20 cellular contexts compared by ENCODE assay signal in the genomic region with DNA sequence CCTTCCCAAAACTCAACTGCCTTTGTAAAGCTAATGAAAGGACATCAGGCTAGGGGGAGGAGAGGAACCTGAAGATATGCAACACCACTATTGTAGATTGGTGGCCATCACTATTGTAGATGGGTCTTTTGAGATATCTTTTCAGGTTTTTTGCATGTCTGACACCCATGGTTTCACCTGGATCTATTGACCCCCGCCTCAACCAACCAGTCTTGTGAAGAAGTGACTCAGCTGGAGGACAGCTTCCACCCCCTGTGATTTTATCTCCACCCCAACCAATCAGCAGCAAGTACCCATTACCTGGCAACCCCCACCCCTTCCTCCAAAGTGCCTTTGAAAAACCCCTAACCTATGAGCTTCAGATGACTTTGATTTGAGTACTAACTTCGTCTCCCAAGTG.
A peak's percentile ranks its signal among the peaks of the same experiment; 100 is the strongest.
DNase-seq lines count a peak whose midpoint lies in the region; ATAC-seq and TF ChIP-seq lines count a peak whose summit lies in the region.
"Had no signal": no experiment of that assay in that cellular context is flagged by ENCODE, and none has a peak within 500 bp of the region (broad histone marks: within the 10 kb centered on the region; RNA-seq: fewer than 3 reads in every experiment).

No MANE protein-coding gene starts in this region.

- H3K36me3 Mint-ChIP-seq in endodermal cell (ENCODE audit: low read depth) (peaks cover 3% of the 10 kb centered on the region), osteocyte (ENCODE audit: unreplicated experiment) (no peaks in the 10 kb centered on the region)
- H3K36me3 Mint-ChIP-seq: CD4-positive, CD25-positive, alpha-beta regulatory T cell; CD8-positive, alpha-beta T cell had no signal

- H3K56ac ChIP-seq in mesendoderm (ENCODE audit: low read length): no peak overlapping the region

- no peak overlapping the region for H2BK120ac ChIP-seq in mesendoderm (ENCODE audit: low read depth, low read length)

- no peak overlapping the region for H3K4me2 ChIP-seq in mesendoderm (ENCODE audit: low read length)
- H3K4me2 ChIP-seq: BLaER1 had no signal

- H3K27ac Mint-ChIP-seq in endodermal cell (peak overlapping the region; percentile 60), osteocyte (ENCODE audit: unreplicated experiment) (no peak overlapping the region)
- H3K27ac Mint-ChIP-seq: B cell; CD4-positive, CD25-positive, alpha-beta regulatory T cell; CD8-positive, alpha-beta T cell had no signal

- H3K23ac ChIP-seq in mesendoderm (ENCODE audit: low read length): no peak overlapping the region

- no peaks in the 10 kb centered on the region for H3K79me2 ChIP-seq in mesendoderm (ENCODE audit: control insufficient read depth, insufficient read depth, low read length)

- H4K8ac ChIP-seq in mesendoderm (ENCODE audit: low read depth, low read length): no peak overlapping the region

- H3K4me1 ChIP-seq in HUES6 (ENCODE audit: control insufficient read depth, insufficient read depth, low read length): 0 out of 2 replicates have a peak, but pooled peaks cover 6% of the 10 kb centered on the region
- H3K4me1 ChIP-seq in endodermal cell (ENCODE audit: control insufficient read depth, insufficient read depth, low read length): no peaks in the 10 kb centered on the region
- peaks cover 1% of the 10 kb centered on the region for H3K4me1 ChIP-seq in mesendoderm (ENCODE audit: control insufficient read depth, low read depth, low read length)
- H3K4me1 ChIP-seq: BLaER1, Caco-2 had no signal

- 0 out of 2 replicates have a peak, but pooled peaks cover 3% of the 10 kb centered on the region for H3K9me3 ChIP-seq in HUES6 (ENCODE audit: control insufficient read depth, insufficient read depth, low read depth, low read length)
- H3K9me3 ChIP-seq in endodermal cell (ENCODE audit: control insufficient read depth, low read length): peaks cover 30% of the 10 kb centered on the region
- H3K9me3 ChIP-seq: BLaER1, Caco-2 had no signal

- H3K4me3 Mint-ChIP-seq in endodermal cell (no peak overlapping the region), osteocyte (ENCODE audit: unreplicated experiment) (no peak overlapping the region)
- H3K4me3 Mint-ChIP-seq: B cell; CD4-positive, CD25-positive, alpha-beta regulatory T cell; CD8-positive, alpha-beta T cell had no signal

- H3K4me3 ChIP-seq in HUES6 (ENCODE audit: low read depth, low read length) (no peak overlapping the region; the same call in 1 of the 2 replicates), endodermal cell (ENCODE audit: low read length) (peak overlapping the region; percentile 46), mesendoderm (ENCODE audit: low read length) (no peak overlapping the region)
- H3K4me3 ChIP-seq: BLaER1, GM12878, GM23248 had no signal

- no peak for ATAC-seq in GM21619 (IDR thresholded peaks at IDR 0.05; ENCODE audit: unreplicated experiment)
- ATAC-seq: CD8-positive, alpha-beta T cell; GM12878 had no signal

- no peak overlapping the region for H2AK5ac ChIP-seq in mesendoderm (ENCODE audit: low read length)

- no peak for TF ChIP-seq CTCF in endodermal cell (conservative IDR thresholded peaks at IDR 0.05)
- no peak for TF ChIP-seq CTCF in osteocyte (IDR thresholded peaks at IDR 0.05)

- H3K18ac ChIP-seq in mesendoderm (ENCODE audit: low read length): no peak overlapping the region

- H3K27ac ChIP-seq in HUES6 (ENCODE audit: low read depth, low read length) (peak overlapping the region; percentile 51; the same call in 1 of the 2 replicates), endodermal cell (ENCODE audit: low read depth, low read length) (no peak overlapping the region), mesendoderm (ENCODE audit: low read depth, low read length) (no peak overlapping the region)
- H3K27ac ChIP-seq: 22Rv1, BLaER1, C4-2B, GM23248 had no signal

- no peaks in the 10 kb centered on the region for H3K27me3 Mint-ChIP-seq in endodermal cell (ENCODE audit: insufficient read depth)
- H3K27me3 Mint-ChIP-seq in osteocyte (ENCODE audit: unreplicated experiment): no peaks in the 10 kb centered on the region
- H3K27me3 Mint-ChIP-seq: B cell; CD4-positive, CD25-positive, alpha-beta regulatory T cell had no signal

- no peaks in the 10 kb centered on the region for H3K27me3 ChIP-seq in HUES6 (ENCODE audit: control insufficient read depth, insufficient read depth, low read length)
- no peaks in the 10 kb centered on the region for H3K27me3 ChIP-seq in endodermal cell (ENCODE audit: control insufficient read depth, insufficient read depth, low read length, poor library complexity, severe bottlenecking)
- H3K27me3 ChIP-seq in mesendoderm (ENCODE audit: insufficient read depth, low read length, poor library complexity): no peaks in the 10 kb centered on the region
- H3K27me3 ChIP-seq: BLaER1 had no signal

- H3K36me3 ChIP-seq in HUES6 (ENCODE audit: control insufficient read depth, insufficient read depth, low read length): no peaks in the 10 kb centered on the region
- H3K36me3 ChIP-seq in endodermal cell (ENCODE audit: control insufficient read depth, insufficient read depth, low read length): no peaks in the 10 kb centered on the region
- H3K36me3 ChIP-seq in mesendoderm (ENCODE audit: control insufficient read depth, insufficient read depth, low read length): no peaks in the 10 kb centered on the region
- H3K36me3 ChIP-seq: BLaER1 had no signal

- H3K9ac ChIP-seq in HUES6 (ENCODE audit: low read length) (peak overlapping the region; percentile 61), endodermal cell (ENCODE audit: extremely low read depth, low read length, poor library complexity, severe bottlenecking) (no peak overlapping the region), mesendoderm (ENCODE audit: low read length) (no peak overlapping the region)
- H3K9ac ChIP-seq: BLaER1, GM23248 had no signal

- H3K4ac ChIP-seq in mesendoderm (ENCODE audit: low read depth, low read length): no peak overlapping the region

- H3K79me1 ChIP-seq in mesendoderm (ENCODE audit: low read length): no peaks in the 10 kb centered on the region

- H3K9me3 Mint-ChIP-seq in endodermal cell (peaks cover 13% of the 10 kb centered on the region), osteocyte (ENCODE audit: unreplicated experiment) (no peaks in the 10 kb centered on the region)
- H3K9me3 Mint-ChIP-seq: CD8-positive, alpha-beta T cell had no signal

- H2BK5ac ChIP-seq in mesendoderm (ENCODE audit: low read length): no peak overlapping the region

- 50 to 67% methylated on average over 1 to 2 of the region's 2 CpGs for WGBS in endodermal cell (ENCODE audit: insufficient coverage in 1 of 2, insufficient read length in 1 of 2), 2 experiments
- WGBS in mesendoderm (ENCODE audit: extremely low coverage, insufficient coverage, low lambda C conversion rate): no CpG with 5 or more reads among the region's 2 CpGs

- peaks cover 4% of the 10 kb centered on the region for H3K4me1 Mint-ChIP-seq in endodermal cell
- peaks cover 6% of the 10 kb centered on the region for H3K4me1 Mint-ChIP-seq in osteocyte (ENCODE audit: unreplicated experiment)
- H3K4me1 Mint-ChIP-seq: B cell; CD4-positive, CD25-positive, alpha-beta regulatory T cell had no signal

- no peak overlapping the region for H4K5ac ChIP-seq in mesendoderm (ENCODE audit: low read length)

- DNase-seq in ELF-1 (ENCODE audit: low read depth, low spot score) (peak; percentile 12), endodermal cell (peak; percentile 87), mesendoderm (peak; percentile 89), cerebellum (ENCODE audit: low spot score) (no peak), osteocyte (ENCODE audit: extremely low spot score, unreplicated experiment) (no peak)
- DNase-seq: Caco-2; CD4-positive, CD25-positive, alpha-beta regulatory T cell; CD8-positive, alpha-beta T cell; DMS153; DND-41; GDM1; GM23248; HCEC 1CT had no signal

- no peak overlapping the region for H2BK15ac ChIP-seq in mesendoderm (replicated peaks; ENCODE audit: low read depth)

Comparison
In these comparisons a context has a peak if more than half of its experiments do, and no peak if none do; other contexts are left out.
1. DNase-seq: peak in ELF-1 (single experiment), endodermal cell (single experiment) and mesendoderm (single experiment); none in cerebellum (single experiment) and osteocyte (single experiment).